9 cellular contexts compared by ENCODE assay signal in genomic region chr10:19815036-19815435, GRCh38. TPM values are rescaled to one million over a fixed set of nuclear protein-coding genes. Genes with fewer than 3 reads are reported as not detected.
DNase-seq lines count a peak whose midpoint lies in the region; ATAC-seq, FAIRE-seq and TF ChIP-seq lines count a peak whose summit lies in the region.
"Had no signal": no experiment of that assay in that cellular context is flagged by ENCODE, and none has a peak within 500 bp of the region (broad histone marks: within the 10 kb centered on the region; RNA-seq: fewer than 3 reads in every experiment).

No MANE protein-coding gene starts in this region.

- TF ChIP-seq CTCF in AG09309 (IDR thresholded peaks at IDR 0.05; ENCODE audit: control insufficient read depth, insufficient read depth, low read depth, low read length, missing control alignments) (no peak), WERI-Rb-1 (IDR thresholded peaks at IDR 0.05; ENCODE audit: low read depth, low read length) (no peak), pancreas (IDR thresholded peaks at IDR 0.05) (no peak)

- no peaks in the 10 kb centered on the region for H3K27me3 ChIP-seq in WERI-Rb-1 (ENCODE audit: insufficient read depth, low read depth, severe bottlenecking)
- H3K27me3 ChIP-seq in right cardiac atrium (ENCODE audit: control insufficient read depth, insufficient read depth), result no peaks in the 10 kb centered on the region
- H3K27me3 ChIP-seq in pancreas, result peaks cover 0 to 3% (median 0%) of the 10 kb centered on the region in 4 donors

- H3K9me3 ChIP-seq in WERI-Rb-1 (ENCODE audit: severe bottlenecking) (no peaks in the 10 kb centered on the region), right cardiac atrium (ENCODE audit: control insufficient read depth, low read length) (no peaks in the 10 kb centered on the region), pancreas (no peaks in the 10 kb centered on the region)

- DNase-seq in AG09309 (ENCODE audit: low read depth) (no peak), WERI-Rb-1 (no peak), right cardiac atrium (no peak), pancreas (no peak), A172 (ENCODE audit: low spot score) (no peak)

- H3K4me1 ChIP-seq in right cardiac atrium (ENCODE audit: control insufficient read depth, insufficient read depth, low read length) (no peaks in the 10 kb centered on the region), pancreas (peaks cover 0 to 5% (median 0%) of the 10 kb centered on the region in 3 donors)

- intact Hi-C loops in right cardiac atrium (cut with DNase I) (loop anchor here in 2 of 4 donors (10.0 kb wide), 2 partner anchors 110 to 950 kb away; no protein-coding TSS in a partner anchor), pancreas (cut with DNase I) (no loop called here)

- no peak for FAIRE-seq in pancreas (lab: Jason Lieb, UNC)

- ATAC-seq in right cardiac atrium (no peak), pancreas (no peak), HG02870 (IDR thresholded peaks at IDR 0.05; ENCODE audit: unreplicated experiment) (no peak), HG03439 (IDR thresholded peaks at IDR 0.05; ENCODE audit: unreplicated experiment) (no peak), HG03520 (IDR thresholded peaks at IDR 0.05; ENCODE audit: unreplicated experiment) (no peak)

- no peak overlapping the region for H3K27ac ChIP-seq in WERI-Rb-1
- no peak overlapping the region for H3K27ac ChIP-seq in right cardiac atrium (ENCODE audit: low read length)
- H3K27ac ChIP-seq in pancreas, result peak overlapping the region in 3 of 4 donors; percentile 49 to 73 (median 71)

- peak overlapping the region; percentile 58 for H3K4me3 ChIP-seq in AG09309 (ENCODE audit: control insufficient read depth, low read depth, low read length)
- H3K4me3 ChIP-seq in WERI-Rb-1 (ENCODE audit: low read depth, low read length), result peak overlapping the region; percentile 70
- H3K4me3 ChIP-seq in right cardiac atrium (ENCODE audit: low read length), result peak overlapping the region; percentile 74
- H3K4me3 ChIP-seq in pancreas, result peak overlapping the region; percentile 49 to 61 (median 56)

- 8% methylated on average over 11 of the region's 11 CpGs for WGBS in right cardiac atrium
- whole genome bisulfite sequencing in pancreas, 2 donors, result 1 to 2% methylated on average over 11 of the region's 11 CpGs

- no peaks in the 10 kb centered on the region for H3K36me3 ChIP-seq in WERI-Rb-1
- no peaks in the 10 kb centered on the region for H3K36me3 ChIP-seq in pancreas

RNA-seq across cellular contexts. Expression of gene PLXDC2, which starts 1.2 kb away (rescaled TPM):
- total RNA-seq in right cardiac atrium (10 to 100 TPM; 25.2 to 37.4 (median 27.0) TPM), pancreas (10 to 100 TPM in 2 of 6 donors, 1 to 10 TPM in 4; 2.0 to 48.5 (median 6.8) TPM)
- polyA plus RNA-seq in right cardiac atrium (5.5 TPM), pancreas (1 to 10 TPM; 1.5 TPM)
- 7.0 and 21.8 TPM in 2 replicates for total RNA-seq in A172 (2014; rRNA removed; shearing (Covaris generic))
- total RNA-seq: activated CD8-positive, alpha-beta memory T cell treated with anti-CD3 and anti-CD28 coated beads for 36 hours had no signal

Comparison
In these comparisons a context has a peak if more than half of its experiments do, and no peak if none do; other contexts are left out.
1. H3K27ac ChIP-seq: peak in pancreas (3 of 4); none in WERI-Rb-1 (single experiment) and right cardiac atrium (single experiment).
2. Peak in every context shown above with its lines, with median percentiles within 50 percentile points of each other: H3K4me3 ChIP-seq.